In genomic region chr6:328924-329323, GRCh38 we compare ENCODE assay signal across 20 cellular contexts. TPM values are rescaled to one million over a fixed set of nuclear protein-coding genes. Genes with fewer than 3 reads are reported as not detected.
DNase-seq lines count a peak whose midpoint lies in the region; ATAC-seq and TF ChIP-seq lines count a peak whose summit lies in the region.
"Had no signal": no experiment of that assay in that cellular context is flagged by ENCODE, and none has a peak within 500 bp of the region (broad histone marks: within the 10 kb centered on the region; RNA-seq: fewer than 3 reads in every experiment).

No MANE protein-coding gene starts in this region.

- no peak overlapping the region for H3K4me3 ChIP-seq in BLaER1 treated with 17β-estradiol and CSF1 and Interleukin-3, amounts not matched to agents 10 nM and 100 nM
- H3K4me3 ChIP-seq in GM12864 (ENCODE audit: low read depth, low read length), result peak overlapping the region; percentile 1; the same call in 1 of the 2 replicates
- peak overlapping the region; percentile 32 for H3K4me3 ChIP-seq in OCI-LY3 (ENCODE audit: low read length)
- peak overlapping the region; percentile 1 for H3K4me3 ChIP-seq in mesendoderm (ENCODE audit: low read length)
- H3K4me3 ChIP-seq: Peyer's patch had no signal

- ATAC-seq in omental fat pad (ENCODE audit: low FRiP score), result no peak
- no peak for ATAC-seq in stimulated activated memory B cell treated with anti-CD40 and anti-IgM and Interleukin-4, amounts not matched to agents 10 μg/mL and 1 μg/mL and 100 μg/mL, for 72 hours
- ATAC-seq: HCT116 had no signal

- no peak overlapping the region for H2AFZ ChIP-seq in OCI-LY3 (ENCODE audit: low read depth, low read length)

- H3K18ac ChIP-seq in mesendoderm (ENCODE audit: low read length), result no peak overlapping the region

- H2BK5ac ChIP-seq in mesendoderm (ENCODE audit: low read length), result no peak overlapping the region

- H3K36me3 ChIP-seq in BLaER1 treated with 17β-estradiol and CSF1 and Interleukin-3, amounts not matched to agents 10 nM and 100 nM, result peaks cover 0 to 27% (median 7%) of the 10 kb centered on the region in 11 experiments; a peak in 6 of 22 replicates
- H3K36me3 ChIP-seq in OCI-LY3 (replicated peaks; ENCODE audit: low read depth, low read length) (peaks cover 50% of the 10 kb centered on the region), mesendoderm (ENCODE audit: control insufficient read depth, insufficient read depth, low read length) (no peaks in the 10 kb centered on the region)

- DNase-seq in GM12864 (ENCODE audit: low read depth), result no peak
- DNase-seq in mesendoderm, result no peak
- DNase-seq in omental fat pad (ENCODE audit: low spot score), result no peak
- DNase-seq in NCI-H226, result no peak
- DNase-seq: DMS79 treated with DMSO at 0.1 percent for 48 hours, GOT3, KG1, NCI-H1417, NCI-H187 treated with DMSO at 0.1 percent for 48 hours, NCI-H345, NCI-H524 treated with DMSO at 0.1 percent for 48 hours, SHP77 treated with DMSO at 0.1 percent for 48 hours, SK-N-SH, T-helper 1 cell had no signal

- peak overlapping the region; percentile 44 to 76 (median 59); a peak in 18 of 22 replicates for H3K4me2 ChIP-seq in BLaER1 treated with 17β-estradiol and CSF1 and Interleukin-3, amounts not matched to agents 10 nM and 100 nM
- H3K4me2 ChIP-seq in OCI-LY3 (ENCODE audit: low read length) (peak overlapping the region; percentile 85), mesendoderm (ENCODE audit: low read length) (no peak overlapping the region)

- no peaks in the 10 kb centered on the region for H3K9me3 ChIP-seq in BLaER1 treated with 17β-estradiol and CSF1 and Interleukin-3, amounts not matched to agents 10 nM and 100 nM (replicated peaks in 1 of 11)
- H3K9me3 ChIP-seq in OCI-LY3 (ENCODE audit: insufficient read depth, low read length), result no peaks in the 10 kb centered on the region
- H3K9me3 ChIP-seq: Peyer's patch, SK-N-SH had no signal

- no peak overlapping the region for H2BK120ac ChIP-seq in mesendoderm (ENCODE audit: low read depth, low read length)

- no peak overlapping the region for H2BK15ac ChIP-seq in mesendoderm (replicated peaks; ENCODE audit: low read depth)

- peaks cover 60 to 77% (median 69%) of the 10 kb centered on the region in 10 experiments for H3K4me1 ChIP-seq in BLaER1 treated with 17β-estradiol and CSF1 and Interleukin-3, amounts not matched to agents 10 nM and 100 nM
- H3K4me1 ChIP-seq in OCI-LY3 (ENCODE audit: low read length) (peaks cover 70% of the 10 kb centered on the region), mesendoderm (ENCODE audit: control insufficient read depth, low read depth, low read length) (no peaks in the 10 kb centered on the region)

- no peak overlapping the region for H3K9ac ChIP-seq in BLaER1 treated with 17β-estradiol and CSF1 and Interleukin-3, amounts not matched to agents 10 nM and 100 nM
- H3K9ac ChIP-seq in OCI-LY3 (ENCODE audit: low read length), result peak overlapping the region; percentile 9; the same call in 1 of the 2 replicates
- no peak overlapping the region for H3K9ac ChIP-seq in mesendoderm (ENCODE audit: low read length)
- H3K9ac ChIP-seq: SK-N-SH had no signal

- H3K79me2 ChIP-seq in OCI-LY3 (ENCODE audit: low read length) (peaks cover 68% of the 10 kb centered on the region), mesendoderm (ENCODE audit: control insufficient read depth, insufficient read depth, low read length) (no peaks in the 10 kb centered on the region)

- no peaks in the 10 kb centered on the region for H3K79me1 ChIP-seq in mesendoderm (ENCODE audit: low read length)

- H4K20me1 ChIP-seq in BLaER1 treated with 17β-estradiol and CSF1 and Interleukin-3, amounts not matched to agents 10 nM and 100 nM, result peaks cover 0 to 61% (median 28%) of the 10 kb centered on the region in 11 experiments; a peak in 17 of 22 replicates
- H4K20me1 ChIP-seq in OCI-LY3 (ENCODE audit: insufficient read depth, low read length), result peaks cover 90% of the 10 kb centered on the region

- WGBS in mesendoderm (ENCODE audit: extremely low coverage, insufficient coverage, low lambda C conversion rate), result no CpG with 5 or more reads among the region's 7 CpGs

- H3K4me1 Mint-ChIP-seq in stimulated activated memory B cell treated with anti-CD40 and anti-IgM and Interleukin-4, amounts not matched to agents 10 μg/mL and 1 μg/mL and 100 μg/mL, for 72 hours, result peaks cover 6% of the 10 kb centered on the region

- no peak overlapping the region for H3K27ac Mint-ChIP-seq in stimulated activated memory B cell treated with anti-CD40 and anti-IgM and Interleukin-4, amounts not matched to agents 10 μg/mL and 1 μg/mL and 100 μg/mL, for 72 hours
- H3K27ac Mint-ChIP-seq: CD14-positive monocyte had no signal

- H4K5ac ChIP-seq in mesendoderm (ENCODE audit: low read length), result no peak overlapping the region

- H3K9me3 Mint-ChIP-seq in stimulated activated memory B cell treated with anti-CD40 and anti-IgM and Interleukin-4, amounts not matched to agents 10 μg/mL and 1 μg/mL and 100 μg/mL, for 72 hours, result no peaks in the 10 kb centered on the region

- H3K27me3 ChIP-seq in BLaER1 treated with 17β-estradiol and CSF1 and Interleukin-3, amounts not matched to agents 10 nM and 100 nM, result no peaks in the 10 kb centered on the region
- H3K27me3 ChIP-seq in OCI-LY3 (ENCODE audit: low read depth, low read length), result peaks cover 9% of the 10 kb centered on the region; the same call in 1 of the 2 replicates
- no peaks in the 10 kb centered on the region for H3K27me3 ChIP-seq in mesendoderm (ENCODE audit: insufficient read depth, low read length, poor library complexity)
- H3K27me3 ChIP-seq: Peyer's patch had no signal

- no peak overlapping the region for H3K56ac ChIP-seq in mesendoderm (ENCODE audit: low read length)

- H4K8ac ChIP-seq in mesendoderm (ENCODE audit: low read depth, low read length), result no peak overlapping the region

- H3K27ac ChIP-seq in BLaER1 treated with 17β-estradiol and CSF1 and Interleukin-3, amounts not matched to agents 10 nM and 100 nM, result no peak overlapping the region
- H3K27ac ChIP-seq in OCI-LY3 (ENCODE audit: low read length), result peak overlapping the region; percentile 59
- H3K27ac ChIP-seq in mesendoderm (ENCODE audit: low read depth, low read length), result no peak overlapping the region

- H3K4me3 Mint-ChIP-seq in stimulated activated memory B cell treated with anti-CD40 and anti-IgM and Interleukin-4, amounts not matched to agents 10 μg/mL and 1 μg/mL and 100 μg/mL, for 72 hours, result no peak overlapping the region
- H3K4me3 Mint-ChIP-seq: CD14-positive monocyte had no signal

- H3K4ac ChIP-seq in mesendoderm (ENCODE audit: low read depth, low read length), result no peak overlapping the region

- H3K36me3 Mint-ChIP-seq in stimulated activated memory B cell treated with anti-CD40 and anti-IgM and Interleukin-4, amounts not matched to agents 10 μg/mL and 1 μg/mL and 100 μg/mL, for 72 hours, result peaks cover 17% of the 10 kb centered on the region

- H3K23ac ChIP-seq in mesendoderm (ENCODE audit: low read length), result no peak overlapping the region

- H3K27me3 Mint-ChIP-seq in stimulated activated memory B cell treated with anti-CD40 and anti-IgM and Interleukin-4, amounts not matched to agents 10 μg/mL and 1 μg/mL and 100 μg/mL, for 72 hours, result no peaks in the 10 kb centered on the region

- no peak overlapping the region for H2AK5ac ChIP-seq in mesendoderm (ENCODE audit: low read length)

- no peak for TF ChIP-seq CTCF in GM12864 (IDR thresholded peaks at IDR 0.05; ENCODE audit: low read depth, low read length, missing control alignments)
- 0 out of 2 replicates have a peak, but pooled peaks have one; percentile 7 for TF ChIP-seq CTCF in OCI-LY3 (IDR thresholded peaks at IDR 0.05; ENCODE audit: low read depth, low read length)
- no peak for TF ChIP-seq CTCF in omental fat pad (IDR thresholded peaks at IDR 0.05)

RNA-seq across cellular contexts. Expression of gene DUSP22, which starts 36.6 kb away (rescaled TPM):
- polyA plus RNA-seq in mesendoderm (2013, experiment 1 of 2), result 16.9 TPM
- polyA plus RNA-seq in mesendoderm (2013, experiment 2 of 2), result 17.6 TPM
- 10 to 100 TPM; 47.4 to 93.6 (median 65.4) TPM for total RNA-seq in omental fat pad

Comparison
In these comparisons a context has a peak if more than half of its experiments do, and no peak if none do; other contexts are left out.
1. H3K4me3 ChIP-seq: peak in GM12864 (single experiment), OCI-LY3 (single experiment) and mesendoderm (single experiment); none in BLaER1 treated with 17β-estradiol and CSF1 and Interleukin-3, amounts not matched to agents 10 nM and 100 nM (0 of 10).